Comparison of ENCODE assay signal across 1 cellular context in genomic region chr20:44516491-44516890, GRCh38.
TF ChIP-seq lines count a peak whose summit lies in the region.

No MANE protein-coding gene starts in this region.

TF ChIP-seq in SK-N-SH, 30 proteins besides CTCF, POLR2A, EP300 and RAD21:
- no peak for TF ChIP-seq POLR2AphosphoS5 (IDR thresholded peaks at IDR 0.05; ENCODE audit: low read depth, low read length)
- no peak for TF ChIP-seq NRF1 (IDR thresholded peaks at IDR 0.05; ENCODE audit: low read depth, low read length)
